22 cellular contexts compared by ENCODE assay signal in the genomic region with DNA sequence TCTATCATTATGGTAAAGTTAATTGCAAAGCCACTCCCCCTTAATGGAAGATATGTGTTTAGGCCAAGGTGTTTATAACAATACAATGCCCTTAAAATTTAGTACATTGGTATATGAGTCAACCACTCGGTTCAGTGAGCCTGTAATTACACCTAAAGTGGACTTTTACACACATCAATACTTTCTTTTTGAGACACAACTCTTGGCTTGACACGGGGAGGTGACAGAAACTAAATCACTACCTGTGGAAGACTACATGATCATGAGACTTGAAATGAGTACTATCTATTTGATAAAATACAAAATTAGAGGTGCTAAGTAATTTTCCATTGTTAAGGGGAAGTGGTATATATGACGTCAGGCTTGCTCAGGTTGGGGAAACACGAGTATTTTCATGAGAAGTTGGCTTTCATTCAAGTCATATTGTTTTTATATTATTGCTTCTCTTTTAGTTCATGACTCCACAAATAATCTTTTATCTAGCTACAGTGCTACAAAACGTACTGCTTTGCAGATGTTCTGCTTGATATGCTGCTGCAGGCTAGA.
"Had no signal": no experiment of that assay in that cellular context is flagged by ENCODE, and none has a peak within 500 bp of the region (broad histone marks: within the 10 kb centered on the region; RNA-seq: fewer than 3 reads in every experiment).

No MANE protein-coding gene starts in this region.

- H3K27me3 ChIP-seq: dorsolateral prefrontal cortex, ovary, spleen, suprapubic skin, transverse colon, upper lobe of right lung, uterus had no signal

- H3K9me3 ChIP-seq: lower lobe of right lung, ovary, suprapubic skin, transverse colon, upper lobe of right lung, uterus had no signal

- H3K4me3 ChIP-seq: dorsolateral prefrontal cortex, lower lobe of right lung, ovary, psoas muscle, skin epidermis, spleen, suprapubic skin, transverse colon, upper lobe of right lung, uterus had no signal

- ATAC-seq: left ventricle myocardium superior; lower lobe of right lung; naive thymus-derived CD8-positive, alpha-beta T cell; psoas muscle; right cardiac atrium; stimulated activated naive CD8-positive, alpha-beta T cell treated with anti-CD3 and anti-CD28 coated beads, Interleukin-15, amount 100 ng/mL, for 72 hours; upper lobe of right lung had no signal

- H3K36me3 ChIP-seq: lower lobe of right lung, ovary, spleen, suprapubic skin, transverse colon, upper lobe of right lung, uterus had no signal

- DNase-seq: dorsolateral prefrontal cortex; effector CD4-positive, alpha-beta T cell; hypothalamus; left ventricle myocardium superior; lower lobe of right lung; naive thymus-derived CD8-positive, alpha-beta T cell; nephron progenitor cell; occipital lobe; ovary; posterior cingulate gyrus; psoas muscle; right cardiac atrium; spleen; stimulated activated naive CD4-positive, alpha-beta T cell; stimulated activated naive CD8-positive, alpha-beta T cell treated with anti-CD3 and anti-CD28 coated beads, Interleukin-15, amount 100 ng/mL, for 72 hours; transverse colon; upper lobe of right lung; uterus had no signal

- FAIRE-seq: frontal cortex, keratinocyte had no signal

- H3K27ac ChIP-seq: dorsolateral prefrontal cortex, lower lobe of right lung, ovary, psoas muscle, skin epidermis, spleen, suprapubic skin, transverse colon, upper lobe of right lung, uterus had no signal

- H3K4me1 ChIP-seq: lower lobe of right lung, psoas muscle, spleen, suprapubic skin, transverse colon, upper lobe of right lung, uterus had no signal
